In the genomic region with DNA sequence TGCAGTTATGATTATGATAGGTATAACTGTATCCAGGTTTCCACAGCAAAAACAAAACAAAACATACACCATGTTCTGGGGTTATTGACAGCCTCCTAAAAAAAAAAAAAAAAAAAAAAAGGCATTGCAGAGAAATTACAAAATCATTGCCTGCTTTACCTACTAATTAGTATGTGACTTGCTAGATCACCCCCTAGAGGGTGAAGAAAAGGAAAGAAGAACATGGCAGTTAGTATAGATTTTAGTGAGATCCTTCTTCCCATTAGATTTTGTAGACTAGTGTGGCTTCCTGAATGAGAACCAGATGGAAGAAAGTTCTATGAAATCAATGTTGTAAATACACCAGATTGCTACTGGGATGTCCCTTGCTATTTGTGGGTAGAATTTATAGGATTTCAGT, we compare ENCODE assay signal across 22 cellular contexts. TPM values are rescaled to one million over a fixed set of nuclear protein-coding genes. Genes with fewer than 3 reads are reported as not detected.
DNase-seq lines count a peak whose midpoint lies in the region; ATAC-seq and TF ChIP-seq lines count a peak whose summit lies in the region.
"Had no signal": no experiment of that assay in that cellular context is flagged by ENCODE, and none has a peak within 500 bp of the region (broad histone marks: within the 10 kb centered on the region; RNA-seq: fewer than 3 reads in every experiment).

No MANE protein-coding gene starts in this region.

- no peaks in the 10 kb centered on the region for H3K9me3 Mint-ChIP-seq in brain
- H3K9me3 Mint-ChIP-seq: activated naive CD8-positive, alpha-beta T cell treated with anti-CD3 and anti-CD28 coated beads, Interleukin-2, amount 10 ng/mL, durations not matched to agents 7 days and 5 days; IgD-negative memory B cell; nephron progenitor cell had no signal

- POLR2A ChIA-PET in SK-N-SH (lab: Yijun Ruan, JAX): no interaction called here

- H3K27me3 ChIP-seq in SK-N-SH (ENCODE audit: insufficient read depth) (no peaks in the 10 kb centered on the region), gastroesophageal sphincter (no peaks in the 10 kb centered on the region)
- H3K27me3 ChIP-seq: BE2C, brain microvascular endothelial cell, suprapubic skin had no signal

- H2AFZ ChIP-seq in SK-N-SH (ENCODE audit: low read depth): no peak overlapping the region

- H3K36me3 ChIP-seq in SK-N-SH (replicated peaks in 1 of 2; ENCODE audit: control insufficient read depth in 1 of 2, insufficient read depth in 2 of 2, low read length in 1 of 2) (peaks cover 89 to 97% of the 10 kb centered on the region in 2 experiments), gastroesophageal sphincter (peaks cover 30 to 91% of the 10 kb centered on the region in 2 donors)

- H3K4me3 ChIP-seq in SK-N-SH (ENCODE audit: low read depth in 2 of 2, low read length in 1 of 2) (no peak overlapping the region), gastroesophageal sphincter (no peak overlapping the region)
- H3K4me3 ChIP-seq: suprapubic skin had no signal

- no peaks in the 10 kb centered on the region for H4K20me1 ChIP-seq in SK-N-SH (ENCODE audit: insufficient read depth)

- no peaks in the 10 kb centered on the region for H3K27me3 Mint-ChIP-seq in brain

- peaks cover 42% of the 10 kb centered on the region for H3F3A ChIP-seq in SK-N-SH (replicated peaks; ENCODE audit: insufficient read depth)

- H3K9me3 ChIP-seq in SK-N-SH (no peaks in the 10 kb centered on the region), gastroesophageal sphincter (no peaks in the 10 kb centered on the region)
- H3K9me3 ChIP-seq: BE2C, suprapubic skin had no signal

- no peaks in the 10 kb centered on the region for H3K9me2 ChIP-seq in SK-N-SH

- no peaks in the 10 kb centered on the region for H3K79me2 ChIP-seq in SK-N-SH (ENCODE audit: insufficient read depth)

- no peak for TF ChIP-seq POLR2A in gastroesophageal sphincter (IDR thresholded peaks at IDR 0.05)

- TF ChIP-seq RAD21 in SK-N-SH (IDR thresholded peaks at IDR 0.05; ENCODE audit: low read length): no peak

- H3K4me1 ChIP-seq in SK-N-SH (ENCODE audit: control insufficient read depth in 1 of 2, insufficient read depth in 2 of 2, low read depth in 1 of 2, low read length in 1 of 2) (no peaks in the 10 kb centered on the region), gastroesophageal sphincter (peaks cover 0 to 84% (median 20%) of the 10 kb centered on the region in 3 donors)
- H3K4me1 ChIP-seq: BE2C, suprapubic skin had no signal

- H3K9ac ChIP-seq in SK-N-SH: no peak overlapping the region

- CTCF ChIA-PET in SK-N-SH (lab: Yijun Ruan, JAX): interaction anchor here (1.1 to 1.3 kb wide), 4 partner anchors 8 to 19 kb away, joined by 3 read pairs; no protein-coding TSS in a partner anchor

- peak overlapping the region in 3 of 5 experiments; percentile 65 to 74 (median 66) for H3K27ac Mint-ChIP-seq in brain
- H3K27ac Mint-ChIP-seq: activated naive CD8-positive, alpha-beta T cell treated with anti-CD3 and anti-CD28 coated beads, Interleukin-2, amount 10 ng/mL, durations not matched to agents 7 days and 5 days; IgD-negative memory B cell; nephron progenitor cell had no signal

- H3K36me3 Mint-ChIP-seq in brain: peaks cover 75% of the 10 kb centered on the region
- H3K36me3 Mint-ChIP-seq: activated naive CD8-positive, alpha-beta T cell treated with anti-CD3 and anti-CD28 coated beads, Interleukin-2, amount 10 ng/mL, durations not matched to agents 7 days and 5 days had no signal

- H3K27ac ChIP-seq in SK-N-SH (ENCODE audit: low read depth in 2 of 2, low read length in 1 of 2) (no peak overlapping the region), gastroesophageal sphincter (peak overlapping the region; percentile 44 to 71 (median 58))
- H3K27ac ChIP-seq: brain microvascular endothelial cell, suprapubic skin had no signal

- ATAC-seq in SK-N-SH treated with all-trans-retinoic acid at 6 μM for 48 hours (no peak), gastroesophageal sphincter (no peak), GM21786 (IDR thresholded peaks at IDR 0.05; ENCODE audit: unreplicated experiment) (no peak), HG03565 (IDR thresholded peaks at IDR 0.05; ENCODE audit: unreplicated experiment) (no peak)
- no peak for ATAC-seq in stimulated activated naive CD8-positive, alpha-beta T cell treated with anti-CD3 and anti-CD28 coated beads, Interleukin-15, Interleukin-2, amounts not matched to agents 100 U/mL and 50 U/mL, for 24 hours
- ATAC-seq: left ventricle myocardium superior had no signal

- H3K4me1 Mint-ChIP-seq in brain: no peaks in the 10 kb centered on the region
- H3K4me1 Mint-ChIP-seq: activated naive CD8-positive, alpha-beta T cell treated with anti-CD3 and anti-CD28 coated beads, Interleukin-2, amount 10 ng/mL, durations not matched to agents 7 days and 5 days; IgD-negative memory B cell had no signal

- TF ChIP-seq CTCF in SK-N-SH (IDR thresholded peaks at IDR 0.05): peak; percentile 27; the same call in 1 of the 2 replicates
- no peak for TF ChIP-seq CTCF in brain (conservative IDR thresholded peaks at IDR 0.05)
- no peak for TF ChIP-seq CTCF in gastroesophageal sphincter (IDR thresholded peaks at IDR 0.05)

- no peak overlapping the region for H3K4me2 ChIP-seq in SK-N-SH

- TF ChIP-seq EP300 in SK-N-SH (IDR thresholded peaks at IDR 0.05; ENCODE audit: borderline replicate concordance in 1 of 2, low read depth in 1 of 2, low read length in 1 of 2): no peak
- no peak for TF ChIP-seq EP300 in gastroesophageal sphincter (IDR thresholded peaks at IDR 0.05)

- DNase-seq in SK-N-SH: no peak
- no peak for DNase-seq in stimulated activated naive CD8-positive, alpha-beta T cell treated with anti-CD3 and anti-CD28 coated beads, Interleukin-15, Interleukin-2, amounts not matched to agents 100 U/mL and 50 U/mL, for 24 hours
- DNase-seq in NCI-H1048 (lab: John Stamatoyannopoulos, UW): no peak
- DNase-seq: 8988T; activated CD8-positive, alpha-beta memory T cell treated with anti-CD3 and anti-CD28 coated beads, Interleukin-2, amount 50 U/mL, for 48 hours; activated naive CD8-positive, alpha-beta T cell treated with anti-CD3 and anti-CD28 coated beads, Interleukin-2, amount 10 ng/mL, durations not matched to agents 7 days and 5 days; BE2C; brain microvascular endothelial cell; Calu3; foreskin fibroblast; GOT3; hippocampal formation; left ventricle myocardium superior; NCI-H1436 treated with DMSO at 0.1 percent for 48 hours; nephron progenitor cell had no signal

- no peak overlapping the region for H3K4me3 Mint-ChIP-seq in brain
- H3K4me3 Mint-ChIP-seq: activated naive CD8-positive, alpha-beta T cell treated with anti-CD3 and anti-CD28 coated beads, Interleukin-2, amount 10 ng/mL, durations not matched to agents 7 days and 5 days; IgD-negative memory B cell; nephron progenitor cell had no signal

TF ChIP-seq in SK-N-SH, 30 proteins besides CTCF, POLR2A, EP300 and RAD21 (continues in another document):
- TF ChIP-seq YY1 (IDR thresholded peaks at IDR 0.05; ENCODE audit: low read depth) (no peak), SIN3A (IDR thresholded peaks at IDR 0.05; ENCODE audit: borderline replicate concordance, low read depth, low read length) (no peak), TAF1 (IDR thresholded peaks at IDR 0.05; ENCODE audit: borderline replicate concordance, low read depth, low read length) (no peak), FOXM1 (IDR thresholded peaks at IDR 0.05; ENCODE audit: low read depth) (no peak), MXI1 (IDR thresholded peaks at IDR 0.05; ENCODE audit: low read depth, low read length) (no peak)
- TF ChIP-seq, protein P1, sequence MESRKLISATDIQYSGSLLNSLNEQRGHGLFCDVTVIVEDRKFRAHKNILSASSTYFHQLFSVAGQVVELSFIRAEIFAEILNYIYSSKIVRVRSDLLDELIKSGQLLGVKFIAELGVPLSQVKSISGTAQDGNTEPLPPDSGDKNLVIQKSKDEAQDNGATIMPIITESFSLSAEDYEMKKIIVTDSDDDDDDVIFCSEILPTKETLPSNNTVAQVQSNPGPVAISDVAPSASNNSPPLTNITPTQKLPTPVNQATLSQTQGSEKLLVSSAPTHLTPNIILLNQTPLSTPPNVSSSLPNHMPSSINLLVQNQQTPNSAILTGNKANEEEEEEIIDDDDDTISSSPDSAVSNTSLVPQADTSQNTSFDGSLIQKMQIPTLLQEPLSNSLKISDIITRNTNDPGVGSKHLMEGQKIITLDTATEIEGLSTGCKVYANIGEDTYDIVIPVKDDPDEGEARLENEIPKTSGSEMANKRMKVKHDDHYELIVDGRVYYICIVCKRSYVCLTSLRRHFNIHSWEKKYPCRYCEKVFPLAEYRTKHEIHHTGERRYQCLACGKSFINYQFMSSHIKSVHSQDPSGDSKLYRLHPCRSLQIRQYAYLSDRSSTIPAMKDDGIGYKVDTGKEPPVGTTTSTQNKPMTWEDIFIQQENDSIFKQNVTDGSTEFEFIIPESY (IDR thresholded peaks at IDR 0.05; ENCODE audit: borderline replicate concordance, low read depth): no peak

TF ChIP-seq in SK-N-SH treated with all-trans-retinoic acid at 6 μM for 48 hours, 23 proteins besides CTCF, POLR2A, EP300 and RAD21 (continues in another document):
- TF ChIP-seq SNAI2 (CRISPR knock-in tag; IDR thresholded peaks at IDR 0.05): no peak
- TF ChIP-seq, protein P2, sequence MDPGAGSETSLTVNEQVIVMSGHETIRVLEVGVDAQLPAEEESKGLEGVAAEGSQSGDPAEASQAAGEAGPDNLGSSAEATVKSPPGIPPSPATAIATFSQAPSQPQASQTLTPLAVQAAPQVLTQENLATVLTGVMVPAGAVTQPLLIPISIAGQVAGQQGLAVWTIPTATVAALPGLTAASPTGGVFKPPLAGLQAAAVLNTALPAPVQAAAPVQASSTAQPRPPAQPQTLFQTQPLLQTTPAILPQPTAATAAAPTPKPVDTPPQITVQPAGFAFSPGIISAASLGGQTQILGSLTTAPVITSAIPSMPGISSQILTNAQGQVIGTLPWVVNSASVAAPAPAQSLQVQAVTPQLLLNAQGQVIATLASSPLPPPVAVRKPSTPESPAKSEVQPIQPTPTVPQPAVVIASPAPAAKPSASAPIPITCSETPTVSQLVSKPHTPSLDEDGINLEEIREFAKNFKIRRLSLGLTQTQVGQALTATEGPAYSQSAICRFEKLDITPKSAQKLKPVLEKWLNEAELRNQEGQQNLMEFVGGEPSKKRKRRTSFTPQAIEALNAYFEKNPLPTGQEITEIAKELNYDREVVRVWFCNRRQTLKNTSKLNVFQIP (CRISPR knock-in tag; IDR thresholded peaks at IDR 0.05; ENCODE audit: borderline replicate concordance, low read depth): no peak
- no peak for TF ChIP-seq ARNTL (CRISPR knock-in tag; IDR thresholded peaks at IDR 0.05; ENCODE audit: borderline replicate concordance, low read depth)
- TF ChIP-seq ZNF70 (CRISPR knock-in tag; IDR thresholded peaks at IDR 0.05): no peak
- no peak for TF ChIP-seq ZNF565 (CRISPR knock-in tag; conservative IDR thresholded peaks at IDR 0.05; ENCODE audit: low read depth)
- TF ChIP-seq RARB (CRISPR knock-in tag; IDR thresholded peaks at IDR 0.05): no peak
- no peak for TF ChIP-seq GLIS3 (CRISPR knock-in tag; IDR thresholded peaks at IDR 0.05)
- TF ChIP-seq TCF4 (CRISPR knock-in tag; IDR thresholded peaks at IDR 0.05; ENCODE audit: borderline replicate concordance): no peak

RNA-seq across cellular contexts. Expression of a gene that starts 24.0 kb away (rescaled TPM):
- polyA plus RNA-seq in SK-N-SH (2012; rRNA removed) (0.35 and 0.91 TPM in 2 replicates), brain (ENCODE audit: insufficient read depth, low read depth, low replicate concordance) (0.64 TPM)
- 0.36 and 0.67 TPM in 2 replicates for polyA plus RNA-seq in SK-N-SH (2012; cell fraction: cytosol; rRNA removed)
- 0.62 and 1.2 TPM in 2 replicates for polyA plus RNA-seq in SK-N-SH (2012; cell fraction: nucleus; rRNA removed)
- 1 to 10 TPM in 3 of 4 donors, under 1 TPM in 1; 0.30 to 5.6 (median 3.1) TPM for total RNA-seq in gastroesophageal sphincter

Comparison
In these comparisons a context has a peak if more than half of its experiments do, and no peak if none do; other contexts are left out.
1. H3K27ac ChIP-seq: peak in gastroesophageal sphincter (4 of 4); none in SK-N-SH (0 of 2).